In the genomic region with DNA sequence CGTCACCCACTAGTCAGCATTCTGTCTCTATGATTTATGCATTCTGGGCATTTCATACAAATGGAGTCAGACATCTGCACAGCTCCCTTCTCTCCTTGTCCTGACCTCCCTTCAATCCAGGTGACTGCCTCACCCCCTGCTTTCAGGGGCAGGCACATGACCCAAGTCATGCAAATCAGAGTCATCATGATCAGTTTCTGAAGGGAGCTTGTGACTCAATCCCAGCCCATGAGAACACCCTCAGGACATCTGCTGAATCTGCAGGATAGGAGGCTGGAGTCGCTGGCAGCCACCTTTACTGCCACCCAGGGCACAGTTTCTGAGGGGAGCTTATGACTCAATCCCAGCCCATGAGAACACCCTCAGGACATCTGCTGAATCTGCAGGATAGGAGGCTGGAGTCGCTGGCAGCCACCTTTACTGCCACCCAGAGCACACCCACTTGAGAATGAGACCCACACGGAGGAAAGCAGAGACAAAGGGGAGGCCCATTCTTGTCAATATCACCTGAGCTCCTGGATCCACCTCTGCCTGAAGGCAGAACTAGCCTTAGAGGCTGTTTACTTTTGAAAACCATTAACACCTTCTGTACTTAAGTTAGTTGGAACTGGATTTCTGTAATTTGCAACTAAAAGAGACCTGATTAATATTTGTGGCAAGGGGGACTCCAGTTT, we compare ENCODE assay signal across 1 cellular context.
TF ChIP-seq lines count a peak whose summit lies in the region.

No MANE protein-coding gene starts in this region.

TF ChIP-seq in IMR-90, 13 proteins besides CTCF, POLR2A, EP300 and RAD21:
- no peak for TF ChIP-seq CEBPB (IDR thresholded peaks at IDR 0.05; ENCODE audit: low read depth, low read length)
- TF ChIP-seq, protein P1, sequence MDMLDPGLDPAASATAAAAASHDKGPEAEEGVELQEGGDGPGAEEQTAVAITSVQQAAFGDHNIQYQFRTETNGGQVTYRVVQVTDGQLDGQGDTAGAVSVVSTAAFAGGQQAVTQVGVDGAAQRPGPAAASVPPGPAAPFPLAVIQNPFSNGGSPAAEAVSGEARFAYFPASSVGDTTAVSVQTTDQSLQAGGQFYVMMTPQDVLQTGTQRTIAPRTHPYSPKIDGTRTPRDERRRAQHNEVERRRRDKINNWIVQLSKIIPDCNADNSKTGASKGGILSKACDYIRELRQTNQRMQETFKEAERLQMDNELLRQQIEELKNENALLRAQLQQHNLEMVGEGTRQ (IDR thresholded peaks at IDR 0.05; ENCODE audit: low read depth, low read length): peak; percentile 53; the same call in 1 of the 2 replicates
